Comparison of ENCODE assay signal across 1 cellular context in the genomic region with DNA sequence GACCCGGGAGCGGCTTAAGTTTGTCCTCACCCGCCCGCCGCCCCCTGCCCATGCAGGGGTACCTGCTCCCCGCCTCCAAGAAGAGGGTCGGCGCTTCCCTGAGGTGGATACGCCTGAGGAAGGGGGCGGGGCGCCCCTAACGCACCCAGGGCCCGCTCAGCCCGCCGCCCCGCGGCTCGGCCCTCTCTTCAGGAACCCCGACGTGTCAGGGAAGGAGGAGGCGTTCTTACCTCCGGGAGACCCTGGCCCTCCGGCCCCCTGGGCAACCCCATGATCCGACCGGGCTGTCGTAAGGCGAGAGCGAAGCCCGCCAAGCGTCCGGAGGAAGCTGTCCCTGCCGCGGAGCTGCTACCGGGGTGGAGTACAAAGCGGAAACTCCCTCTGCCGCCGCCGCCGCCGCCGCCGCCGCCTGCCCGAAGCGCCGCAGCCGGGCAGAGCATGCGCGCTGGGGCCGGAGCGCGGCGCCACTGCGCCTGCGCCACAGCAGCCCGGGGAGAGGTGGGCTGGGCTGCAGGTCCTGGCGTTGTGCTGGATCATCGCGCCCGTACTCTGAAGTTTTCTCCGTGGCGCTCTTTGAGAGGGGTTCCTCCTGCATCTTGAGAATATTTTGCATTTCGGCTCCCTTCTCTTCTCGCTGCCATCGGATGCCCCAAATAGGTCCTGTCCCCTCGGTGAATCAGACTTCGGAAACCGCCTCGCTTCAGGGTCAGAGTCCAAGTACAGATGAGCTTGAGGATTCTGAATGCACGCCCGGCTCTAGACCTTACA.
TF ChIP-seq lines count a peak whose summit lies in the region.

A gene with protein sequence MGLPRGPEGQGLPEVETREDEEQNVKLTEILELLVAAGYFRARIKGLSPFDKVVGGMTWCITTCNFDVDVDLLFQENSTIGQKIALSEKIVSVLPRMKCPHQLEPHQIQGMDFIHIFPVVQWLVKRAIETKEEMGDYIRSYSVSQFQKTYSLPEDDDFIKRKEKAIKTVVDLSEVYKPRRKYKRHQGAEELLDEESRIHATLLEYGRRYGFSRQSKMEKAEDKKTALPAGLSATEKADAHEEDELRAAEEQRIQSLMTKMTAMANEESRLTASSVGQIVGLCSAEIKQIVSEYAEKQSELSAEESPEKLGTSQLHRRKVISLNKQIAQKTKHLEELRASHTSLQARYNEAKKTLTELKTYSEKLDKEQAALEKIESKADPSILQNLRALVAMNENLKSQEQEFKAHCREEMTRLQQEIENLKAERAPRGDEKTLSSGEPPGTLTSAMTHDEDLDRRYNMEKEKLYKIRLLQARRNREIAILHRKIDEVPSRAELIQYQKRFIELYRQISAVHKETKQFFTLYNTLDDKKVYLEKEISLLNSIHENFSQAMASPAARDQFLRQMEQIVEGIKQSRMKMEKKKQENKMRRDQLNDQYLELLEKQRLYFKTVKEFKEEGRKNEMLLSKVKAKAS (minus strand): TSS at position 347 of the 768 bp plus-strand sequence. CDS start 75 bp downstream, at position 272.

TF ChIP-seq in HepG2, 621 proteins besides CTCF, POLR2A, EP300 and RAD21 (continued from another document and continues in another):
- TF ChIP-seq, protein P1, sequence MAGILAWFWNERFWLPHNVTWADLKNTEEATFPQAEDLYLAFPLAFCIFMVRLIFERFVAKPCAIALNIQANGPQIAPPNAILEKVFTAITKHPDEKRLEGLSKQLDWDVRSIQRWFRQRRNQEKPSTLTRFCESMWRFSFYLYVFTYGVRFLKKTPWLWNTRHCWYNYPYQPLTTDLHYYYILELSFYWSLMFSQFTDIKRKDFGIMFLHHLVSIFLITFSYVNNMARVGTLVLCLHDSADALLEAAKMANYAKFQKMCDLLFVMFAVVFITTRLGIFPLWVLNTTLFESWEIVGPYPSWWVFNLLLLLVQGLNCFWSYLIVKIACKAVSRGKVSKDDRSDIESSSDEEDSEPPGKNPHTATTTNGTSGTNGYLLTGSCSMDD (CRISPR knock-in tag; IDR thresholded peaks at IDR 0.05): 0 out of 2 replicates have a peak, but pooled peaks have one; percentile 69
- TF ChIP-seq MEF2D (CRISPR knock-in tag; IDR thresholded peaks at IDR 0.05) (no peak), TBX2 (CRISPR knock-in tag; IDR thresholded peaks at IDR 0.05; ENCODE audit: borderline replicate concordance) (peak; percentile 6), NR2F2 (IDR thresholded peaks at IDR 0.05; ENCODE audit: borderline replicate concordance, low read depth) (no peak), SAP130 (CRISPR knock-in tag; IDR thresholded peaks at IDR 0.05; ENCODE audit: low read depth) (peak; percentile 83), ZNF12 (CRISPR knock-in tag; IDR thresholded peaks at IDR 0.05) (peak; percentile 48; the same call in 1 of the 2 replicates), ZNF225 (CRISPR knock-in tag; IDR thresholded peaks at IDR 0.05) (peak; percentile 1; the same call in 1 of the 2 replicates), ZNF749 (CRISPR knock-in tag; IDR thresholded peaks at IDR 0.05; ENCODE audit: borderline replicate concordance) (no peak), KDM4B (CRISPR knock-in tag; IDR thresholded peaks at IDR 0.05) (no peak), RORA (CRISPR knock-in tag; IDR thresholded peaks at IDR 0.05) (0 out of 2 replicates have a peak, but pooled peaks have one; percentile 14), NR2C2 (CRISPR knock-in tag; IDR thresholded peaks at IDR 0.05; ENCODE audit: borderline replicate concordance) (peak; percentile 92), ZBTB42 (CRISPR knock-in tag; IDR thresholded peaks at IDR 0.05) (no peak), CBX5 (CRISPR knock-in tag; IDR thresholded peaks at IDR 0.05; ENCODE audit: borderline replicate concordance) (no peak; the same call in 1 of the 2 replicates), NR2F6 (IDR thresholded peaks at IDR 0.05) (no peak), NR2F6 (CRISPR knock-in tag; IDR thresholded peaks at IDR 0.05) (no peak), NRL (CRISPR knock-in tag; IDR thresholded peaks at IDR 0.05; ENCODE audit: borderline replicate concordance) (no peak; the same call in 1 of the 2 replicates), ZFP41 (CRISPR knock-in tag; IDR thresholded peaks at IDR 0.05; ENCODE audit: borderline replicate concordance) (no peak), ONECUT2 (CRISPR knock-in tag; IDR thresholded peaks at IDR 0.05) (0 out of 2 replicates have a peak, but pooled peaks have one; percentile 21), ZKSCAN5 (CRISPR knock-in tag; IDR thresholded peaks at IDR 0.05) (no peak), NFE2 (CRISPR knock-in tag; IDR thresholded peaks at IDR 0.05) (no peak), MTF1 (CRISPR knock-in tag; IDR thresholded peaks at IDR 0.05) (peak; percentile 89), IKZF4 (CRISPR knock-in tag; IDR thresholded peaks at IDR 0.05; ENCODE audit: borderline replicate concordance, low read depth, not compliant biosample characterization) (peak; percentile 31), ISX (CRISPR knock-in tag; conservative IDR thresholded peaks at IDR 0.05) (peak; percentile 85; the same call in 1 of the 2 replicates), ATAD3A (CRISPR knock-in tag; IDR thresholded peaks at IDR 0.05) (no peak), ZNF672 (CRISPR knock-in tag; IDR thresholded peaks at IDR 0.05) (no peak), ZNF496 (CRISPR knock-in tag; IDR thresholded peaks at IDR 0.05; ENCODE audit: insufficient replicate concordance) (no peak), EEA1 (CRISPR knock-in tag; IDR thresholded peaks at IDR 0.05; ENCODE audit: borderline replicate concordance) (no peak), GTF3A (CRISPR knock-in tag; conservative IDR thresholded peaks at IDR 0.05) (0 out of 2 replicates have a peak, but pooled peaks have one; percentile 85), TARDBP (CRISPR knock-in tag; IDR thresholded peaks at IDR 0.05) (no peak), ZNF768 (CRISPR knock-in tag; IDR thresholded peaks at IDR 0.05) (peak; percentile 1; the same call in 1 of the 2 replicates), SUZ12 (IDR thresholded peaks at IDR 0.05; ENCODE audit: low read depth, low read length) (no peak), KDM3A (CRISPR knock-in tag; IDR thresholded peaks at IDR 0.05; ENCODE audit: low read depth) (no peak), PCBP2 (optimal IDR thresholded peaks at IDR 0.05; ENCODE audit: low read depth, low read length, poor library complexity, severe bottlenecking) (no peak), ZNF891 (CRISPR knock-in tag; IDR thresholded peaks at IDR 0.05) (0 out of 2 replicates have a peak, but pooled peaks have one; percentile 40), MLLT10 (CRISPR knock-in tag; IDR thresholded peaks at IDR 0.05) (no peak), SP5 (CRISPR knock-in tag; IDR thresholded peaks at IDR 0.05; ENCODE audit: borderline replicate concordance, low read depth) (peak; percentile 42; the same call in 1 of the 2 replicates), RBAK (CRISPR knock-in tag; IDR thresholded peaks at IDR 0.05) (0 out of 2 replicates have a peak, but pooled peaks have one; percentile 32), RARG (CRISPR knock-in tag; IDR thresholded peaks at IDR 0.05; ENCODE audit: low read depth) (no peak)
- TF ChIP-seq, protein P2, sequence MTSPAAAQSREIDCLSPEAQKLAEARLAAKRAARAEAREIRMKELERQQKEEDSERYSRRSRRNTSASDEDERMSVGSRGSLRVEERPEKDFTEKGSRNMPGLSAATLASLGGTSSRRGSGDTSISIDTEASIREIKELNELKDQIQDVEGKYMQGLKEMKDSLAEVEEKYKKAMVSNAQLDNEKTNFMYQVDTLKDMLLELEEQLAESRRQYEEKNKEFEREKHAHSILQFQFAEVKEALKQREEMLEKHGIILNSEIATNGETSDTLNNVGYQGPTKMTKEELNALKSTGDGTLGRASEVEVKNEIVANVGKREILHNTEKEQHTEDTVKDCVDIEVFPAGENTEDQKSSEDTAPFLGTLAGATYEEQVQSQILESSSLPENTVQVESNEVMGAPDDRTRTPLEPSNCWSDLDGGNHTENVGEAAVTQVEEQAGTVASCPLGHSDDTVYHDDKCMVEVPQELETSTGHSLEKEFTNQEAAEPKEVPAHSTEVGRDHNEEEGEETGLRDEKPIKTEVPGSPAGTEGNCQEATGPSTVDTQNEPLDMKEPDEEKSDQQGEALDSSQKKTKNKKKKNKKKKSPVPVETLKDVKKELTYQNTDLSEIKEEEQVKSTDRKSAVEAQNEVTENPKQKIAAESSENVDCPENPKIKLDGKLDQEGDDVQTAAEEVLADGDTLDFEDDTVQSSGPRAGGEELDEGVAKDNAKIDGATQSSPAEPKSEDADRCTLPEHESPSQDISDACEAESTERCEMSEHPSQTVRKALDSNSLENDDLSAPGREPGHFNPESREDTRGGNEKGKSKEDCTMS (CRISPR knock-in tag; conservative IDR thresholded peaks at IDR 0.05): no peak
- TF ChIP-seq, protein P3, sequence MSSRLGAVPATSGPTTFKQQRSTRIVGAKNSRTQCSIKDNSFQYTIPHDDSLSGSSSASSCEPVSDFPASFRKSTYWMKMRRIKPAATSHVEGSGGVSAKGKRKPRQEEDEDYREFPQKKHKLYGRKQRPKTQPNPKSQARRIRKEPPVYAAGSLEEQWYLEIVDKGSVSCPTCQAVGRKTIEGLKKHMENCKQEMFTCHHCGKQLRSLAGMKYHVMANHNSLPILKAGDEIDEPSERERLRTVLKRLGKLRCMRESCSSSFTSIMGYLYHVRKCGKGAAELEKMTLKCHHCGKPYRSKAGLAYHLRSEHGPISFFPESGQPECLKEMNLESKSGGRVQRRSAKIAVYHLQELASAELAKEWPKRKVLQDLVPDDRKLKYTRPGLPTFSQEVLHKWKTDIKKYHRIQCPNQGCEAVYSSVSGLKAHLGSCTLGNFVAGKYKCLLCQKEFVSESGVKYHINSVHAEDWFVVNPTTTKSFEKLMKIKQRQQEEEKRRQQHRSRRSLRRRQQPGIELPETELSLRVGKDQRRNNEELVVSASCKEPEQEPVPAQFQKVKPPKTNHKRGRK (CRISPR knock-in tag; IDR thresholded peaks at IDR 0.05): no peak; the same call in 1 of the 2 replicates
- TF ChIP-seq, protein P4, sequence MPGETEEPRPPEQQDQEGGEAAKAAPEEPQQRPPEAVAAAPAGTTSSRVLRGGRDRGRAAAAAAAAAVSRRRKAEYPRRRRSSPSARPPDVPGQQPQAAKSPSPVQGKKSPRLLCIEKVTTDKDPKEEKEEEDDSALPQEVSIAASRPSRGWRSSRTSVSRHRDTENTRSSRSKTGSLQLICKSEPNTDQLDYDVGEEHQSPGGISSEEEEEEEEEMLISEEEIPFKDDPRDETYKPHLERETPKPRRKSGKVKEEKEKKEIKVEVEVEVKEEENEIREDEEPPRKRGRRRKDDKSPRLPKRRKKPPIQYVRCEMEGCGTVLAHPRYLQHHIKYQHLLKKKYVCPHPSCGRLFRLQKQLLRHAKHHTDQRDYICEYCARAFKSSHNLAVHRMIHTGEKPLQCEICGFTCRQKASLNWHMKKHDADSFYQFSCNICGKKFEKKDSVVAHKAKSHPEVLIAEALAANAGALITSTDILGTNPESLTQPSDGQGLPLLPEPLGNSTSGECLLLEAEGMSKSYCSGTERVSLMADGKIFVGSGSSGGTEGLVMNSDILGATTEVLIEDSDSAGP (CRISPR knock-in tag; IDR thresholded peaks at IDR 0.05; ENCODE audit: borderline replicate concordance): peak; percentile 73
- TF ChIP-seq, protein P5, sequence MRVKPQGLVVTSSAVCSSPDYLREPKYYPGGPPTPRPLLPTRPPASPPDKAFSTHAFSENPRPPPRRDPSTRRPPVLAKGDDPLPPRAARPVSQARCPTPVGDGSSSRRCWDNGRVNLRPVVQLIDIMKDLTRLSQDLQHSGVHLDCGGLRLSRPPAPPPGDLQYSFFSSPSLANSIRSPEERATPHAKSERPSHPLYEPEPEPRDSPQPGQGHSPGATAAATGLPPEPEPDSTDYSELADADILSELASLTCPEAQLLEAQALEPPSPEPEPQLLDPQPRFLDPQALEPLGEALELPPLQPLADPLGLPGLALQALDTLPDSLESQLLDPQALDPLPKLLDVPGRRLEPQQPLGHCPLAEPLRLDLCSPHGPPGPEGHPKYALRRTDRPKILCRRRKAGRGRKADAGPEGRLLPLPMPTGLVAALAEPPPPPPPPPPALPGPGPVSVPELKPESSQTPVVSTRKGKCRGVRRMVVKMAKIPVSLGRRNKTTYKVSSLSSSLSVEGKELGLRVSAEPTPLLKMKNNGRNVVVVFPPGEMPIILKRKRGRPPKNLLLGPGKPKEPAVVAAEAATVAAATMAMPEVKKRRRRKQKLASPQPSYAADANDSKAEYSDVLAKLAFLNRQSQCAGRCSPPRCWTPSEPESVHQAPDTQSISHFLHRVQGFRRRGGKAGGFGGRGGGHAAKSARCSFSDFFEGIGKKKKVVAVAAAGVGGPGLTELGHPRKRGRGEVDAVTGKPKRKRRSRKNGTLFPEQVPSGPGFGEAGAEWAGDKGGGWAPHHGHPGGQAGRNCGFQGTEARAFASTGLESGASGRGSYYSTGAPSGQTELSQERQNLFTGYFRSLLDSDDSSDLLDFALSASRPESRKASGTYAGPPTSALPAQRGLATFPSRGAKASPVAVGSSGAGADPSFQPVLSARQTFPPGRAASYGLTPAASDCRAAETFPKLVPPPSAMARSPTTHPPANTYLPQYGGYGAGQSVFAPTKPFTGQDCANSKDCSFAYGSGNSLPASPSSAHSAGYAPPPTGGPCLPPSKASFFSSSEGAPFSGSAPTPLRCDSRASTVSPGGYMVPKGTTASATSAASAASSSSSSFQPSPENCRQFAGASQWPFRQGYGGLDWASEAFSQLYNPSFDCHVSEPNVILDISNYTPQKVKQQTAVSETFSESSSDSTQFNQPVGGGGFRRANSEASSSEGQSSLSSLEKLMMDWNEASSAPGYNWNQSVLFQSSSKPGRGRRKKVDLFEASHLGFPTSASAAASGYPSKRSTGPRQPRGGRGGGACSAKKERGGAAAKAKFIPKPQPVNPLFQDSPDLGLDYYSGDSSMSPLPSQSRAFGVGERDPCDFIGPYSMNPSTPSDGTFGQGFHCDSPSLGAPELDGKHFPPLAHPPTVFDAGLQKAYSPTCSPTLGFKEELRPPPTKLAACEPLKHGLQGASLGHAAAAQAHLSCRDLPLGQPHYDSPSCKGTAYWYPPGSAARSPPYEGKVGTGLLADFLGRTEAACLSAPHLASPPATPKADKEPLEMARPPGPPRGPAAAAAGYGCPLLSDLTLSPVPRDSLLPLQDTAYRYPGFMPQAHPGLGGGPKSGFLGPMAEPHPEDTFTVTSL (CRISPR knock-in tag; IDR thresholded peaks at IDR 0.05; ENCODE audit: borderline replicate concordance): no peak
- TF ChIP-seq, protein P6, sequence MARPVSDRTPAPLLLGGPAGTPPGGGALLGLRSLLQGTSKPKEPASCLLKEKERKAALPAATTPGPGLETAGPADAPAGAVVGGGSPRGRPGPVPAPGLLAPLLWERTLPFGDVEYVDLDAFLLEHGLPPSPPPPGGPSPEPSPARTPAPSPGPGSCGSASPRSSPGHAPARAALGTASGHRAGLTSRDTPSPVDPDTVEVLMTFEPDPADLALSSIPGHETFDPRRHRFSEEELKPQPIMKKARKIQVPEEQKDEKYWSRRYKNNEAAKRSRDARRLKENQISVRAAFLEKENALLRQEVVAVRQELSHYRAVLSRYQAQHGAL (CRISPR knock-in tag; IDR thresholded peaks at IDR 0.05; ENCODE audit: not compliant biosample characterization): peak; percentile 41
- TF ChIP-seq, protein P7, sequence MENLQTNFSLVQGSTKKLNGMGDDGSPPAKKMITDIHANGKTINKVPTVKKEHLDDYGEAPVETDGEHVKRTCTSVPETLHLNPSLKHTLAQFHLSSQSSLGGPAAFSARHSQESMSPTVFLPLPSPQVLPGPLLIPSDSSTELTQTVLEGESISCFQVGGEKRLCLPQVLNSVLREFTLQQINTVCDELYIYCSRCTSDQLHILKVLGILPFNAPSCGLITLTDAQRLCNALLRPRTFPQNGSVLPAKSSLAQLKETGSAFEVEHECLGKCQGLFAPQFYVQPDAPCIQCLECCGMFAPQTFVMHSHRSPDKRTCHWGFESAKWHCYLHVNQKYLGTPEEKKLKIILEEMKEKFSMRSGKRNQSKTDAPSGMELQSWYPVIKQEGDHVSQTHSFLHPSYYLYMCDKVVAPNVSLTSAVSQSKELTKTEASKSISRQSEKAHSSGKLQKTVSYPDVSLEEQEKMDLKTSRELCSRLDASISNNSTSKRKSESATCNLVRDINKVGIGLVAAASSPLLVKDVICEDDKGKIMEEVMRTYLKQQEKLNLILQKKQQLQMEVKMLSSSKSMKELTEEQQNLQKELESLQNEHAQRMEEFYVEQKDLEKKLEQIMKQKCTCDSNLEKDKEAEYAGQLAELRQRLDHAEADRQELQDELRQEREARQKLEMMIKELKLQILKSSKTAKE (CRISPR knock-in tag; IDR thresholded peaks at IDR 0.05; ENCODE audit: borderline replicate concordance): no peak
